11 cellular contexts compared by ENCODE assay signal in the genomic region with DNA sequence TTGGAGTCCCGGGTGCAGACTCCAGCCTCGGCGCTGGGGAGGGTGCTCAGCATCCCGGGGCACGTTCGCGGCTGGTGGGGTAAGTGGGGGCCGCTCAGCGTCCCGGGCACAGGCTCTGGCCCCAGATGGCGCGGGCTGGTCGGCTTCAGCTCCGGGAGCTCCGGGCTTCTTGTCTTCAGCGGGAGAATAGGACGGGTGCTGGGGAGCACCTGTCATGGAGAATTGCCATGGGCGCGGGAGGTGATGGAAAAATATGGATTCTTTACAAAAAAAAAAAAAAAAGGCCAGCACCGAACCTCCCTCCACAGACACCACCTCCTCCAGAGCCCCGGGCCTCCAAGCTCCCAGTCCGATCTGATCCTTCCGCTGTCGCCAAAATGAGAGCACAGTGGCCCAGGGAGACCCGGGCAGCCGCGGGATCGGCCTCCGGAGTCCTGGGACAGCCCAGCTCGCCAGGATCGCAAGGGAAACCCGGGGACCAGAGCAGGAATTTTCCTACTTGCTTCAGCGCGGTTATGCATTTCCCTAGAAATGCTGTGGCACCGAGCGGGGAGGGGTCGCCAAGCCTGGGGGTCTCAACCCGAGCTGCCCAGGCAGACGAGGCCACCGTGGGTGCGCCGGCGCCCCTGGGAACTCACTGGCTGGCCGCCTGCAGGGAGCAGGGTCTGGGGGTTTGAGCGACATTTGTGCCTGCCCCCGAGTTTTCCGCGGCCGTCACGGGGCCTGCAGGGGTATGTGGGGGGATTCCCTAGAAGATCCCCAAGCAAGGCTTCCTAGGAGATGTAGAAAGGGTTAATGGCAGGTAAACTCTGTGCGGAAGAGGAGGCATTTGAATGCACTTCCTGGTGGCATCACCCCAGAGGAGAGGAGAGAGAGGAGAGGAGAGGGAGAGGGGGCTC.
A peak's percentile ranks its signal among the peaks of the same experiment; 100 is the strongest.
DNase-seq lines count a peak whose midpoint lies in the region; ATAC-seq and TF ChIP-seq lines count a peak whose summit lies in the region.
"Had no signal": no experiment of that assay in that cellular context is flagged by ENCODE, and none has a peak within 500 bp of the region (broad histone marks: within the 10 kb centered on the region; RNA-seq: fewer than 3 reads in every experiment).

No MANE protein-coding gene starts in this region.

- H2BK15ac ChIP-seq in H9 (ENCODE audit: low read depth, low read length) = no peak overlapping the region

- ATAC-seq in lower lobe of right lung (no peak), GM18517 (IDR thresholded peaks at IDR 0.05; ENCODE audit: unreplicated experiment) (no peak), HG02610 (IDR thresholded peaks at IDR 0.05; ENCODE audit: unreplicated experiment) (no peak)
- ATAC-seq: stimulated activated memory B cell treated with anti-CD40 and anti-IgM and Interleukin-4, amounts not matched to agents 10 μg/mL and 1 μg/mL and 100 μg/mL, for 72 hours had no signal

- H4K5ac ChIP-seq in H9 (ENCODE audit: insufficient read length, low read depth, low read length) = no peak overlapping the region

- DNase-seq in H9 (peak; percentile 34), astrocyte of the cerebellum (ENCODE audit: low read depth) (no peak), lower lobe of right lung (no peak), DMS53 treated with DMSO at 0.1 percent for 48 hours (lab: John Stamatoyannopoulos, UW; ENCODE audit: unreplicated experiment) (no peak)
- DNase-seq: activated CD4-positive, CD25-positive, alpha-beta regulatory T cell; activated gamma-delta T cell; NCI-H1436 had no signal

- H3K4ac ChIP-seq in H9 (ENCODE audit: low read depth, low read length) = no peak overlapping the region

- H4K20me1 ChIP-seq in H9 (ENCODE audit: control insufficient read depth, insufficient read depth, insufficient read length) = no peaks in the 10 kb centered on the region

- H3K9me3 ChIP-seq in H9 (ENCODE audit: control insufficient read depth, low read depth, low read length) = no peaks in the 10 kb centered on the region
- no peaks in the 10 kb centered on the region for H3K9me3 ChIP-seq in lower lobe of right lung
- no peaks in the 10 kb centered on the region for H3K9me3 ChIP-seq in subcutaneous abdominal adipose tissue (ENCODE audit: control insufficient read depth in 5 of 5, low read length in 5 of 5)

- H3K79me1 ChIP-seq in H9 (ENCODE audit: insufficient read depth, low read depth, low read length, poor library complexity, severe bottlenecking) = peaks cover 3% of the 10 kb centered on the region

- H3K27me3 ChIP-seq in H9 (ENCODE audit: insufficient read depth, low read length) = no peaks in the 10 kb centered on the region
- H3K27me3 ChIP-seq in lower lobe of right lung (ENCODE audit: low read depth) = peaks cover 38% of the 10 kb centered on the region
- peaks cover 27 to 59% (median 38%) of the 10 kb centered on the region in 5 donors for H3K27me3 ChIP-seq in subcutaneous abdominal adipose tissue (ENCODE audit: control insufficient read depth in 5 of 5, insufficient read depth in 4 of 5, low read length in 5 of 5)

- peaks cover 17% of the 10 kb centered on the region for H3K23me2 ChIP-seq in H9 (ENCODE audit: insufficient read length, low read depth, low read length, poor library complexity, severe bottlenecking)

- peak overlapping the region; percentile 73 for H3K14ac ChIP-seq in H9 (ENCODE audit: insufficient read depth, low read length)

- H3K4me3 ChIP-seq in astrocyte of the cerebellum (ENCODE audit: low read depth, low read length) (peak overlapping the region; percentile 59), lower lobe of right lung (peak overlapping the region; percentile 50), subcutaneous abdominal adipose tissue (ENCODE audit: low read depth in 1 of 5, low read length in 5 of 5) (peak overlapping the region in 3 of 5 donors; percentile 26 to 42 (median 39))

- peaks cover 0 to 10% (median 4%) of the 10 kb centered on the region in 3 experiments; a peak in 2 of 7 replicates for H3K36me3 Mint-ChIP-seq in H9 (ENCODE audit: insufficient read depth in 1 of 3, low read depth in 3 of 3)
- H3K36me3 Mint-ChIP-seq: stimulated activated memory B cell treated with anti-CD40 and anti-IgM and Interleukin-4, amounts not matched to agents 10 μg/mL and 1 μg/mL and 100 μg/mL, for 72 hours had no signal

- peaks cover 32 to 47% of the 10 kb centered on the region in 2 experiments for H3K4me1 Mint-ChIP-seq in H9

- peak overlapping the region; percentile 71 to 87 for H3K4me3 Mint-ChIP-seq in H9
- H3K4me3 Mint-ChIP-seq: stimulated activated memory B cell treated with anti-CD40 and anti-IgM and Interleukin-4, amounts not matched to agents 10 μg/mL and 1 μg/mL and 100 μg/mL, for 72 hours had no signal

- no peak overlapping the region for H3K18ac ChIP-seq in H9 (ENCODE audit: insufficient read length, low read depth, low read length)

- no peak overlapping the region for H2BK5ac ChIP-seq in H9 (ENCODE audit: insufficient read length, low read length)

- no peak overlapping the region for H3K23ac ChIP-seq in H9 (ENCODE audit: insufficient read length, low read depth, low read length)

- intact Hi-C loops in lower lobe of right lung (cut with DNase I) = no loop called here

- H3K9me3 Mint-ChIP-seq in H9 = no peaks in the 10 kb centered on the region; a peak in 1 of 5 replicates
- H3K9me3 Mint-ChIP-seq: stimulated activated memory B cell treated with anti-CD40 and anti-IgM and Interleukin-4, amounts not matched to agents 10 μg/mL and 1 μg/mL and 100 μg/mL, for 72 hours had no signal

- no CpG with 5 or more reads among the region's 51 CpGs for WGBS in H9 (ENCODE audit: extremely low coverage, insufficient read length, low lambda C conversion rate)

- H3K27me3 Mint-ChIP-seq in H9 (ENCODE audit: low read depth) = peaks cover 30% of the 10 kb centered on the region

- H3K36me3 ChIP-seq in lower lobe of right lung = no peaks in the 10 kb centered on the region
- H3K36me3 ChIP-seq in subcutaneous abdominal adipose tissue (ENCODE audit: control insufficient read depth in 5 of 5, insufficient read depth in 5 of 5, low read length in 5 of 5) = no peaks in the 10 kb centered on the region

- H3K56ac ChIP-seq in H9 (ENCODE audit: insufficient read length, low read depth, low read length) = no peak overlapping the region

- H2AK5ac ChIP-seq in H9 (ENCODE audit: insufficient read length, low read length) = no peak overlapping the region

- no peak overlapping the region for H2BK20ac ChIP-seq in H9 (ENCODE audit: low read depth, low read length, poor library complexity, severe bottlenecking)

- in situ Hi-C loops in astrocyte of the cerebellum (cut with HindIII; ENCODE audit: low sequenced_read_pairs) = loop anchor here (25.0 kb wide), 1 partner anchor 1653 kb away; no protein-coding TSS in a partner anchor

- no peaks in the 10 kb centered on the region; the same call in 1 of the 2 replicates for H3K4me1 ChIP-seq in H9 (ENCODE audit: insufficient read depth, low read length)
- peaks cover 5% of the 10 kb centered on the region for H3K4me1 ChIP-seq in lower lobe of right lung
- H3K4me1 ChIP-seq in subcutaneous abdominal adipose tissue (ENCODE audit: control insufficient read depth in 5 of 5, insufficient read depth in 5 of 5, low read length in 5 of 5) = peaks cover 0 to 11% (median 2%) of the 10 kb centered on the region in 5 donors

- H3K4me2 ChIP-seq in H9 (ENCODE audit: insufficient read depth, insufficient read length, low read length) = peak overlapping the region; percentile 39

- H3K27ac ChIP-seq in H9 (ENCODE audit: insufficient read length, low read depth, low read length) = no peak overlapping the region
- no peak overlapping the region for H3K27ac ChIP-seq in lower lobe of right lung
- no peak overlapping the region for H3K27ac ChIP-seq in subcutaneous abdominal adipose tissue (ENCODE audit: low read depth, low read length)

- H4K91ac ChIP-seq in H9 (ENCODE audit: insufficient read length, low read depth, low read length) = no peak overlapping the region

- no peak overlapping the region for H3T11ph ChIP-seq in H9 (ENCODE audit: low read length)

- TF ChIP-seq CTCF in H9 (conservative IDR thresholded peaks at IDR 0.05) (no peak), astrocyte of the cerebellum (IDR thresholded peaks at IDR 0.05; ENCODE audit: low read depth, low read length, missing control alignments) (no peak), lower lobe of right lung (IDR thresholded peaks at IDR 0.05) (no peak)

- no peak overlapping the region for H2BK12ac ChIP-seq in H9 (ENCODE audit: insufficient read length, low read depth, low read length)

- H4K8ac ChIP-seq in H9 (replicated peaks; ENCODE audit: insufficient read length, low read depth, low read length) = no peak overlapping the region

- no peak overlapping the region for H2BK120ac ChIP-seq in H9 (ENCODE audit: low read depth, low read length, poor library complexity, severe bottlenecking)

- H2AFZ ChIP-seq in H9 (ENCODE audit: low read length) = no peak overlapping the region

- peaks cover 10% of the 10 kb centered on the region; the same call in 1 of the 2 replicates for H3K79me2 ChIP-seq in H9 (ENCODE audit: insufficient read depth, low read length)

- H3K9ac ChIP-seq in H9 (ENCODE audit: extremely low read depth, insufficient read length, low read length) = no peak overlapping the region
- H3K9ac ChIP-seq in subcutaneous abdominal adipose tissue (ENCODE audit: low read length in 5 of 5) = no peak overlapping the region

- H3K27ac Mint-ChIP-seq in H9 = no peak overlapping the region
- H3K27ac Mint-ChIP-seq: stimulated activated memory B cell treated with anti-CD40 and anti-IgM and Interleukin-4, amounts not matched to agents 10 μg/mL and 1 μg/mL and 100 μg/mL, for 72 hours had no signal
